ENCODE assay signal across 1 cellular context in genomic region chr10:12405342-12406320, GRCh38.
A peak's percentile ranks its signal among the peaks of the same experiment; 100 is the strongest.
TF ChIP-seq lines count a peak whose summit lies in the region.

No MANE protein-coding gene starts in this region.

TF ChIP-seq in HEK293, 187 proteins besides CTCF, POLR2A, EP300 and RAD21 (continued from another document):
- TF ChIP-seq PRDM10 (tag by site-specific recombination; IDR thresholded peaks at IDR 0.05), result no peak
- TF ChIP-seq ZNF473 (tag by site-specific recombination; IDR thresholded peaks at IDR 0.05), result no peak
- no peak for TF ChIP-seq MEIS1 (CRISPR knock-in tag; IDR thresholded peaks at IDR 0.05; ENCODE audit: borderline replicate concordance)
- TF ChIP-seq ZNF596 (tag by site-specific recombination; IDR thresholded peaks at IDR 0.05), result no peak
- TF ChIP-seq ZNF660 (tag by site-specific recombination; IDR thresholded peaks at IDR 0.05), result 0 out of 2 replicates have a peak, but pooled peaks have one; percentile 10
- no peak; the same call in none of the 2 replicates for TF ChIP-seq ATF2 (tag by site-specific recombination; IDR thresholded peaks at IDR 0.05; ENCODE audit: low read depth)
- TF ChIP-seq ZNF18 (tag by site-specific recombination; IDR thresholded peaks at IDR 0.05), result peak; percentile 31; the same call in 1 of the 2 replicates
- TF ChIP-seq KLF7 (tag by site-specific recombination; IDR thresholded peaks at IDR 0.05; ENCODE audit: borderline replicate concordance), result 0 out of 2 replicates have a peak, but pooled peaks have one; percentile 38
- no peak; the same call in 1 of the 2 replicates for TF ChIP-seq GLIS1 (tag by site-specific recombination; IDR thresholded peaks at IDR 0.05)
- no peak for TF ChIP-seq ZNF148 (tag by site-specific recombination; IDR thresholded peaks at IDR 0.05; ENCODE audit: borderline replicate concordance)
- TF ChIP-seq WT1 (tag by site-specific recombination; IDR thresholded peaks at IDR 0.05), result peak; percentile 69
- TF ChIP-seq ZBTB7A (tag by site-specific recombination; IDR thresholded peaks at IDR 0.05; ENCODE audit: low read depth), result no peak
- TF ChIP-seq PRDM2 (tag by site-specific recombination; IDR thresholded peaks at IDR 0.05; ENCODE audit: borderline replicate concordance), result no peak
- no peak for TF ChIP-seq ZNF571 (tag by site-specific recombination; IDR thresholded peaks at IDR 0.05)
- no peak for TF ChIP-seq ZNF114 (tag by site-specific recombination; IDR thresholded peaks at IDR 0.05)
- no peak for TF ChIP-seq ZNF138 (tag by site-specific recombination; IDR thresholded peaks at IDR 0.05; ENCODE audit: borderline replicate concordance)
- peak; percentile 48 for TF ChIP-seq ZBTB21 (tag by site-specific recombination; IDR thresholded peaks at IDR 0.05)
- TF ChIP-seq ZNF280C (tag by site-specific recombination; IDR thresholded peaks at IDR 0.05), result no peak
- no peak for TF ChIP-seq ZNF585B (tag by site-specific recombination; IDR thresholded peaks at IDR 0.05)
- no peak for TF ChIP-seq ZNF23 (tag by site-specific recombination; IDR thresholded peaks at IDR 0.05; ENCODE audit: borderline replicate concordance)
- TF ChIP-seq ZNF830 (tag by site-specific recombination; IDR thresholded peaks at IDR 0.05; ENCODE audit: low read depth), result no peak
- TF ChIP-seq ZNF560 (tag by site-specific recombination; IDR thresholded peaks at IDR 0.05; ENCODE audit: borderline replicate concordance), result no peak
- peak; percentile 80 for TF ChIP-seq KLF8 (tag by site-specific recombination; IDR thresholded peaks at IDR 0.05)
- no peak for TF ChIP-seq ZNF239 (tag by site-specific recombination; IDR thresholded peaks at IDR 0.05)
